ENCODE assay signal across 29 cellular contexts in the genomic region with DNA sequence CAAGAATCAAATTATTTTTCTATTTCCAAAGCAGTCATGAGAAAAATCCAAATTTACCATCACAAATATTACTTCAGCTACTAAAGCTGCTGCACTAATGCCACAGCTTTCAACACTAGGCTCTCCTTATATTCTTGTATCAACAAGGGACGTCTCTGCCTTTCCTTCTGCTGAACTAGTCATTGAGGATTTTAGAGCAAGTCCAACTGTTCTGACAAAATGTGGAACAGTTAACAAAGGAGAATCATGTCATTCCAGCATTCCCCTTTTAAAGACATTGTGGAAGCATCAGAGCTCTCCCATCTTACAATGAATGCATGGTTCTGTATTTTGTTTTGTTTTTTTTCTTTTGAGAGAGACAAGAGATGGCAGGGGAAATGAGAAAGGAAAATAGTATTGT. TPM values are rescaled to one million over a fixed set of nuclear protein-coding genes. Genes with fewer than 3 reads are reported as not detected.
A peak's percentile ranks its signal among the peaks of the same experiment; 100 is the strongest.
DNase-seq lines count a peak whose midpoint lies in the region; TF ChIP-seq lines count a peak whose summit lies in the region.
"Had no signal": no experiment of that assay in that cellular context is flagged by ENCODE, and none has a peak within 500 bp of the region (broad histone marks: within the 10 kb centered on the region; RNA-seq: fewer than 3 reads in every experiment).

No MANE protein-coding gene starts in this region.

- H3K9me3 ChIP-seq in sigmoid colon (no peaks in the 10 kb centered on the region), adrenal gland (replicated peaks in 1 of 3) (no peaks in the 10 kb centered on the region)
- H3K9me3 ChIP-seq: pancreas had no signal

- H3K27me3 ChIP-seq in dorsolateral prefrontal cortex, result no peaks in the 10 kb centered on the region
- no peaks in the 10 kb centered on the region for H3K27me3 ChIP-seq in sigmoid colon
- H3K27me3 ChIP-seq in adrenal gland, result no peaks in the 10 kb centered on the region
- H3K27me3 ChIP-seq: neural progenitor cell, pancreas had no signal

- peaks cover 11% of the 10 kb centered on the region for H3K4me1 Mint-ChIP-seq in endothelial cell (ENCODE audit: unreplicated experiment)
- H3K4me1 Mint-ChIP-seq: activated B cell treated with CpG ODN at 0.5 μM for 24 hours, neural progenitor cell had no signal

- intact Hi-C loops in dorsolateral prefrontal cortex (cut with DNase I), result no loop called here
- intact Hi-C loops in sigmoid colon (cut with DNase I), result no loop called here
- intact Hi-C loops in adrenal gland (cut with DNase I), result no loop called here

- DNase-seq in Ammon's horn (ENCODE audit: low spot score) (peak; percentile 91), dorsolateral prefrontal cortex (no peak), medulla oblongata (ENCODE audit: extremely low spot score) (peak; percentile 94), sigmoid colon (no peak), endothelial cell (ENCODE audit: low spot score) (no peak), NCI-H524 treated with DMSO at 0.1 percent for 48 hours (lab: John Stamatoyannopoulos, UW) (no peak), adrenal gland (no peak)
- no peak for DNase-seq in activated CD4-positive, alpha-beta T cell treated with anti-CD3 and anti-CD28 coated beads, Interleukin-2, amount 50 U/mL, for 1 hour
- DNase-seq: 8988T; activated B cell treated with CpG ODN at 0.5 μM for 24 hours; activated gamma-delta T cell treated with Interleukin-2 at 50 U/mL for 16 hours; activated T-cell treated with anti-CD3 and anti-CD28 coated beads, Interleukin-2, amount 50 U/mL, for 48 hours; Calu3; DMS79 treated with DMSO at 0.1 percent for 48 hours; GDM1; HCEC 1CT; kidney; NCI-H1417 treated with DMSO at 0.1 percent for 48 hours; NCI-H2029 treated with DMSO at 0.1 percent for 48 hours; NCI-H526; OCI-M1; pancreas; stimulated activated CD4-positive, alpha-beta T cell treated with anti-CD3 and anti-CD28 coated beads, Interleukin-4, amount 100 ng/mL, for 24 hours; T-helper 1 cell had no signal

- TF ChIP-seq POLR2A in sigmoid colon (IDR thresholded peaks at IDR 0.05), result no peak
- no peak for TF ChIP-seq POLR2A in adrenal gland (IDR thresholded peaks at IDR 0.05)

- H3K4me1 ChIP-seq in sigmoid colon (peaks cover 0 to 71% (median 46%) of the 10 kb centered on the region in 4 donors), adrenal gland (replicated peaks in 1 of 2) (peaks cover 13 to 39% of the 10 kb centered on the region in 2 donors)

- peaks cover 15% of the 10 kb centered on the region for H3K36me3 Mint-ChIP-seq in endothelial cell (ENCODE audit: low read depth, unreplicated experiment)
- H3K36me3 Mint-ChIP-seq: neural progenitor cell had no signal

- peak in 6 of 56 donors; percentile 11 to 27 (median 12) for TF ChIP-seq CTCF in dorsolateral prefrontal cortex (IDR thresholded peaks at IDR 0.05 in 54 of 56, conservative IDR thresholded peaks at IDR 0.05 in 2 of 56; ENCODE audit: low read depth in 1 of 56, partially characterized antibody in 56 of 56)
- TF ChIP-seq CTCF in sigmoid colon (IDR thresholded peaks at IDR 0.05), result no peak
- no peak for TF ChIP-seq CTCF in endothelial cell (IDR thresholded peaks at IDR 0.05; ENCODE audit: unreplicated experiment)
- no peak for TF ChIP-seq CTCF in adrenal gland (IDR thresholded peaks at IDR 0.05)

- peak overlapping the region in 13 of 59 donors; percentile 0 to 38 (median 10) for H3K4me3 ChIP-seq in dorsolateral prefrontal cortex
- no peak overlapping the region for H3K4me3 ChIP-seq in sigmoid colon
- no peak overlapping the region for H3K4me3 ChIP-seq in adrenal gland
- H3K4me3 ChIP-seq: neural progenitor cell, pancreas had no signal

- H3K27ac ChIP-seq in dorsolateral prefrontal cortex, result peak overlapping the region; percentile 83 to 100 (median 98)
- peak overlapping the region in 3 of 4 donors; percentile 20 to 68 (median 39) for H3K27ac ChIP-seq in sigmoid colon
- no peak overlapping the region for H3K27ac ChIP-seq in adrenal gland
- H3K27ac ChIP-seq: C4-2B, HL-60, neural progenitor cell, pancreas had no signal

- no peak overlapping the region for H3K4me3 Mint-ChIP-seq in endothelial cell (ENCODE audit: unreplicated experiment)
- H3K4me3 Mint-ChIP-seq: activated B cell treated with CpG ODN at 0.5 μM for 24 hours, neural progenitor cell, type B pancreatic cell had no signal

- H3K9me3 Mint-ChIP-seq in endothelial cell (ENCODE audit: unreplicated experiment), result no peaks in the 10 kb centered on the region
- H3K9me3 Mint-ChIP-seq: activated B cell treated with CpG ODN at 0.5 μM for 24 hours, neural progenitor cell, type B pancreatic cell had no signal

- no peak for TF ChIP-seq EP300 in sigmoid colon (IDR thresholded peaks at IDR 0.05)

- no peaks in the 10 kb centered on the region for H3K36me3 ChIP-seq in sigmoid colon
- H3K36me3 ChIP-seq in adrenal gland (replicated peaks in 1 of 2), result no peaks in the 10 kb centered on the region
- H3K36me3 ChIP-seq: neural progenitor cell, pancreas had no signal

- H3K27ac Mint-ChIP-seq in endothelial cell (ENCODE audit: unreplicated experiment), result no peak overlapping the region
- H3K27ac Mint-ChIP-seq: activated B cell treated with CpG ODN at 0.5 μM for 24 hours, neural progenitor cell, type B pancreatic cell had no signal

- WGBS in sigmoid colon, 2 donors, result 72 to 77% methylated on average over 1 of the region's 1 CpG
- 44 to 57% (median 54%) methylated on average over 1 of the region's 1 CpG for WGBS in adrenal gland, 4 donors

- no peaks in the 10 kb centered on the region for H3K27me3 Mint-ChIP-seq in endothelial cell (ENCODE audit: unreplicated experiment)
- H3K27me3 Mint-ChIP-seq: activated B cell treated with CpG ODN at 0.5 μM for 24 hours, type B pancreatic cell had no signal

RNA-seq across cellular contexts. Expression of a gene that starts 28.6 kb away (rescaled TPM):
- total RNA-seq in dorsolateral prefrontal cortex (100 to 1,000 TPM in 44 of 120 experiments, 10 to 100 TPM in 76; 54.6 to 219 (median 93.7) TPM), sigmoid colon (10 to 100 TPM; 13.8 to 33.9 (median 22.7) TPM), endothelial cell (ENCODE audit: unreplicated experiment) (57.9 TPM), adrenal gland (10 to 100 TPM in 7 of 8 donors, 1 to 10 TPM in 1; 8.9 to 92.8 (median 39.8) TPM)
- polyA plus RNA-seq in sigmoid colon (1 to 10 TPM in 2 of 3 donors, under 1 TPM in 1; 0.92 to 2.6 (median 2.4) TPM), adrenal gland (10 to 100 TPM; 11.5 to 21.4 (median 13.8) TPM)
- total RNA-seq: activated B cell treated with CpG ODN at 0.5 μM for 24 hours, Calu3, endothelial cell of umbilical vein had no signal

Comparison
In these comparisons a context has a peak if more than half of its experiments do, and no peak if none do; other contexts are left out.
1. DNase-seq: peak in Ammon's horn (single experiment) and medulla oblongata (single experiment); none in dorsolateral prefrontal cortex (0 of 10), sigmoid colon (single experiment), endothelial cell (single experiment), NCI-H524 treated with DMSO at 0.1 percent for 48 hours (single experiment), activated CD4-positive, alpha-beta T cell treated with anti-CD3 and anti-CD28 coated beads, Interleukin-2, amount 50 U/mL, for 1 hour (single experiment) and adrenal gland (0 of 7).
2. H3K27ac ChIP-seq: peak in dorsolateral prefrontal cortex (59 of 59) and sigmoid colon (3 of 4); none in adrenal gland (0 of 5).